Comparison of ENCODE assay signal across 8 cellular contexts in the genomic region with DNA sequence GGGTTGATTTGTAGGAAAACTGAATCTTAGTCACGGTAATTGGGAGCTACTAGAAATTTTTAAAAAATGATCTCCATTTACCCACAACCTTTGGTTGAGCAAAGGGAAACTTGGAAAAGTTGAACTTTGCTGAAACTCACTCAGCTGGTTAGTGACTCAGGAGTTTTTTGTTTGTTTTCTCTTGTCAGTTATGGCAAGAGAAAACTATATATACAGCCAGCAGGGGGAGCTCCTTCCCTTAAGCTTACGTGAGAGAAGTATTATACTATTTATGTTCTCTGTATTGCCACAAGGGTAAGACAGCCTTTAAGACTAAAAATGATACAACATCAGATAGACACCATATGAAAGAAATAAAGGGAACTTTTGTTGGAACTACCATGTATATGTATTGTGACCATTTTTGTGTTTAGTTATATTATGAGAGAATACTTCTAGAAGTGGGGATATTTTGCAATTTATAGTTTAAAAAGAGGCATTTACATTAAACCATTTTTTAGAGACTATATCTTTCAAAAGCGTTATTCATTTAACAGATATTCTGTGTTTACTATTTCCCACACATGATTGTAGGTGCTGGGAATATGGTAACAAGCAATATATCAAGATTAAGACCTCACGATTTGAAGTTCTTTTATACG. TPM values are rescaled to one million over a fixed set of nuclear protein-coding genes. Genes with fewer than 3 reads are reported as not detected.
DNase-seq lines count a peak whose midpoint lies in the region; ATAC-seq and TF ChIP-seq lines count a peak whose summit lies in the region.

No MANE protein-coding gene starts in this region.

- no peaks in the 10 kb centered on the region for H3K4me1 Mint-ChIP-seq in CD4-positive, alpha-beta memory T cell
- H3K4me1 Mint-ChIP-seq in stimulated activated naive CD8-positive, alpha-beta T cell treated with anti-CD3 and anti-CD28 coated beads, Interleukin-15, amount 100 ng/mL, for 72 hours: no peaks in the 10 kb centered on the region

- peak overlapping the region; percentile 62 for H3K9ac ChIP-seq in mesenchymal stem cell (ENCODE audit: low read length)

- H2BK5ac ChIP-seq in mesenchymal stem cell (ENCODE audit: low read depth, low read length, poor library complexity, severe bottlenecking): no peak overlapping the region

- peak; percentile 51; the same call in 1 of the 2 replicates for TF ChIP-seq CTCF in WERI-Rb-1 (IDR thresholded peaks at IDR 0.05; ENCODE audit: low read depth, low read length)

- WGBS in mesenchymal stem cell: no CpG with 5 or more reads among the region's 5 CpGs

- no peak overlapping the region for H3K14ac ChIP-seq in mesenchymal stem cell (ENCODE audit: low read length in 2 of 2)

- H3K18ac ChIP-seq in mesenchymal stem cell (ENCODE audit: low read depth in 1 of 2, low read length in 2 of 2): no peak overlapping the region

- H3K27me3 ChIP-seq in CD4-positive, alpha-beta memory T cell (ENCODE audit: insufficient read depth, low read length): no peaks in the 10 kb centered on the region
- no peaks in the 10 kb centered on the region for H3K27me3 ChIP-seq in WERI-Rb-1 (ENCODE audit: insufficient read depth, low read depth, severe bottlenecking)
- peaks cover 28 to 42% of the 10 kb centered on the region in 2 experiments for H3K27me3 ChIP-seq in mesenchymal stem cell (ENCODE audit: control insufficient read depth in 1 of 2, insufficient read depth in 1 of 2, low read length in 2 of 2)

- H3K27me3 Mint-ChIP-seq in CD4-positive, alpha-beta memory T cell: peaks cover 20 to 21% of the 10 kb centered on the region in 2 donors
- peaks cover 13% of the 10 kb centered on the region for H3K27me3 Mint-ChIP-seq in stimulated activated naive CD8-positive, alpha-beta T cell treated with anti-CD3 and anti-CD28 coated beads, Interleukin-15, amount 100 ng/mL, for 72 hours

- no peak overlapping the region for H3K4me2 ChIP-seq in mesenchymal stem cell (ENCODE audit: low read length, poor library complexity, severe bottlenecking)

- H3K27ac Mint-ChIP-seq in CD4-positive, alpha-beta memory T cell: no peak overlapping the region
- H3K27ac Mint-ChIP-seq in stimulated activated naive CD8-positive, alpha-beta T cell treated with anti-CD3 and anti-CD28 coated beads, Interleukin-15, amount 100 ng/mL, for 72 hours: no peak overlapping the region

- CTCF ChIA-PET in CD4-positive, alpha-beta memory T cell (lab: Charles Lee; ENCODE audit: partially characterized antibody): interaction anchor here (0.6 to 4.4 kb wide), 25 partner anchors 8 to 1194 kb away, joined by 3 to 39 read pairs (median 3); a partner anchor contains a TSS

- H3K4me3 ChIP-seq in CD4-positive, alpha-beta memory T cell (ENCODE audit: low read length in 2 of 2): no peak overlapping the region
- H3K4me3 ChIP-seq in WERI-Rb-1 (ENCODE audit: low read depth, low read length) (no peak overlapping the region), mesenchymal stem cell (ENCODE audit: insufficient read depth in 1 of 2, low read depth in 1 of 2, low read length in 2 of 2) (no peak overlapping the region)

- POLR2A ChIA-PET in CD4-positive, alpha-beta memory T cell (lab: Charles Lee; ENCODE audit: partially characterized antibody): no interaction called here

- H2BK15ac ChIP-seq in mesenchymal stem cell (ENCODE audit: low read depth, poor library complexity, severe bottlenecking): no peak overlapping the region

- no peak overlapping the region for H2BK12ac ChIP-seq in mesenchymal stem cell (ENCODE audit: low read length in 2 of 2)

- no peaks in the 10 kb centered on the region for H3K79me1 ChIP-seq in mesenchymal stem cell (replicated peaks; ENCODE audit: low read length, poor library complexity, severe bottlenecking)

- H4K8ac ChIP-seq in mesenchymal stem cell (ENCODE audit: low read length): no peak overlapping the region

- no peak overlapping the region for H3K27ac ChIP-seq in CD4-positive, alpha-beta memory T cell (ENCODE audit: low read depth, low read length)
- H3K27ac ChIP-seq in WERI-Rb-1: no peak overlapping the region
- H3K27ac ChIP-seq in mesenchymal stem cell (ENCODE audit: low read length, poor library complexity, severe bottlenecking): no peak overlapping the region

- H2AK5ac ChIP-seq in mesenchymal stem cell (ENCODE audit: low read length, severe bottlenecking): no peak overlapping the region

- DNase-seq in CD4-positive, alpha-beta memory T cell: peak; percentile 54 to 68 (median 60)
- DNase-seq in NCI-H226: peak; percentile 76
- DNase-seq in WERI-Rb-1: peak; percentile 61
- DNase-seq in effector CD4-positive, alpha-beta T cell: peak; percentile 59
- DNase-seq in mesenchymal stem cell: peak; percentile 91
- DNase-seq in stimulated activated naive CD8-positive, alpha-beta T cell treated with anti-CD3 and anti-CD28 coated beads, Interleukin-15, amount 100 ng/mL, for 72 hours: peak; percentile 52 to 57

- H3K4ac ChIP-seq in mesenchymal stem cell (ENCODE audit: low read depth in 1 of 2, low read length in 2 of 2): no peak overlapping the region

- no peak overlapping the region for H4K91ac ChIP-seq in mesenchymal stem cell (ENCODE audit: low read length)

- peak; percentile 65 for ATAC-seq in GM19324 (IDR thresholded peaks at IDR 0.05; ENCODE audit: low FRiP score, unreplicated experiment)
- ATAC-seq in HG03439 (IDR thresholded peaks at IDR 0.05; ENCODE audit: unreplicated experiment): peak; percentile 80
- peak; percentile 82 for ATAC-seq in stimulated activated naive CD8-positive, alpha-beta T cell treated with anti-CD3 and anti-CD28 coated beads, Interleukin-15, amount 100 ng/mL, for 72 hours

- intact Hi-C loops in CD4-positive, alpha-beta memory T cell (cut with micrococcal nuclease): loop anchor here (1.0 to 2.0 kb wide), 2 partner anchors 247 to 1186 kb away; no protein-coding TSS in a partner anchor

- no peak overlapping the region for H2BK120ac ChIP-seq in mesenchymal stem cell (ENCODE audit: low read depth, low read length)

- no peaks in the 10 kb centered on the region for H3K36me3 Mint-ChIP-seq in CD4-positive, alpha-beta memory T cell

- H2AFZ ChIP-seq in mesenchymal stem cell (ENCODE audit: low read depth, low read length): no peak overlapping the region

- no peaks in the 10 kb centered on the region for H3K4me1 ChIP-seq in CD4-positive, alpha-beta memory T cell (ENCODE audit: insufficient read depth, low read length)
- H3K4me1 ChIP-seq in mesenchymal stem cell (ENCODE audit: control insufficient read depth, insufficient read depth, low read depth, low read length): no peaks in the 10 kb centered on the region

- no peaks in the 10 kb centered on the region for H3K9me3 ChIP-seq in CD4-positive, alpha-beta memory T cell (ENCODE audit: control insufficient read depth in 1 of 2, low read length in 2 of 2)
- H3K9me3 ChIP-seq in WERI-Rb-1 (ENCODE audit: severe bottlenecking) (no peaks in the 10 kb centered on the region), mesenchymal stem cell (ENCODE audit: control insufficient read depth, low read length) (no peaks in the 10 kb centered on the region)

- H3K4me3 Mint-ChIP-seq in CD4-positive, alpha-beta memory T cell: no peak overlapping the region
- H3K4me3 Mint-ChIP-seq in stimulated activated naive CD8-positive, alpha-beta T cell treated with anti-CD3 and anti-CD28 coated beads, Interleukin-15, amount 100 ng/mL, for 72 hours: no peak overlapping the region

- H3K23ac ChIP-seq in mesenchymal stem cell (ENCODE audit: low read length in 2 of 2): no peak overlapping the region

- H3K9me3 Mint-ChIP-seq in CD4-positive, alpha-beta memory T cell: no peaks in the 10 kb centered on the region
- H3K9me3 Mint-ChIP-seq in stimulated activated naive CD8-positive, alpha-beta T cell treated with anti-CD3 and anti-CD28 coated beads, Interleukin-15, amount 100 ng/mL, for 72 hours: no peaks in the 10 kb centered on the region

- no peaks in the 10 kb centered on the region for H3K36me3 ChIP-seq in CD4-positive, alpha-beta memory T cell (ENCODE audit: insufficient read depth, low read length)
- H3K36me3 ChIP-seq in WERI-Rb-1 (no peaks in the 10 kb centered on the region), mesenchymal stem cell (ENCODE audit: control insufficient read depth in 1 of 2, insufficient read depth in 2 of 2, low read depth in 1 of 2, low read length in 2 of 2) (no peaks in the 10 kb centered on the region)

RNA-seq across cellular contexts. Expression of a gene that starts 28.1 kb away (rescaled TPM):
- under 1 TPM; 0.55 to 0.73 TPM for total RNA-seq in CD4-positive, alpha-beta memory T cell
- polyA plus RNA-seq in CD4-positive, alpha-beta memory T cell: not detected
- 0.11 TPM for polyA plus RNA-seq in mesenchymal stem cell (2013, experiment 1 of 2)
- 0.05 TPM for polyA plus RNA-seq in mesenchymal stem cell (2013, experiment 2 of 2)

RNA-seq across cellular contexts. Expression of a gene that starts 37.1 kb away (rescaled TPM):
- total RNA-seq in CD4-positive, alpha-beta memory T cell: 10 to 100 TPM; 34.2 to 35.0 TPM
- 10 to 100 TPM; 36.8 to 77.0 TPM for polyA plus RNA-seq in CD4-positive, alpha-beta memory T cell
- 145 TPM for polyA plus RNA-seq in mesenchymal stem cell (2013, experiment 1 of 2)
- 145 TPM for polyA plus RNA-seq in mesenchymal stem cell (2013, experiment 2 of 2)
